Comparison of ENCODE assay signal across 8 cellular contexts in genomic region chr1:222654849-222655248, GRCh38. TPM values are rescaled to one million over a fixed set of nuclear protein-coding genes. Genes with fewer than 3 reads are reported as not detected.
DNase-seq lines count a peak whose midpoint lies in the region; ATAC-seq lines count a peak whose summit lies in the region.

No MANE protein-coding gene starts in this region.

- ATAC-seq in HG03280 (IDR thresholded peaks at IDR 0.05; ENCODE audit: unreplicated experiment), result peak; percentile 98

- in situ Hi-C loops in ACHN (cut with HindIII; ENCODE audit: low pct_ligation_motif_present, low pct_unique_long_range_greater_than_20kb, low sequenced_read_pairs), result no loop called here

- peak; percentile 67 for DNase-seq in activated gamma-delta T cell treated with Interleukin-2 at 50 U/mL for 16 hours
- DNase-seq in activated gamma-delta T cell (lab: John Stamatoyannopoulos, UW), result no peak
- peak; percentile 4 to 26 (median 24) for DNase-seq in activated CD4-positive, CD25-positive, alpha-beta regulatory T cell (lab: John Stamatoyannopoulos, UW)
- DNase-seq in dermis blood vessel endothelial cell, result peak; percentile 17
- peak; percentile 51 for DNase-seq in stimulated activated CD4-positive, alpha-beta T cell treated with anti-CD3 and anti-CD28 coated beads, Interleukin-4, amount 100 ng/mL, for 1 hour
- no peak for DNase-seq in ACHN
- no peak for DNase-seq in COLO668 (lab: John Stamatoyannopoulos, UW; ENCODE audit: unreplicated experiment)

RNA-seq across cellular contexts. Expression of gene MIA3, which starts 37.0 kb away (rescaled TPM):
- total RNA-seq in dermis blood vessel endothelial cell, result 44.4 and 45.4 TPM in 2 replicates

RNA-seq across cellular contexts. Expression of gene AIDA, which starts 57.4 kb away (rescaled TPM):
- 51.4 and 102 TPM in 2 replicates for total RNA-seq in dermis blood vessel endothelial cell

RNA-seq across cellular contexts. Expression of gene BROX, which starts 57.5 kb away (rescaled TPM):
- total RNA-seq in dermis blood vessel endothelial cell, result 46.6 and 63.0 TPM in 2 replicates

Comparison
In these comparisons a context has a peak if more than half of its experiments do, and no peak if none do; other contexts are left out.
1. DNase-seq: peak in activated gamma-delta T cell treated with Interleukin-2 at 50 U/mL for 16 hours (single experiment), activated CD4-positive, CD25-positive, alpha-beta regulatory T cell (4 of 4), dermis blood vessel endothelial cell (single experiment) and stimulated activated CD4-positive, alpha-beta T cell treated with anti-CD3 and anti-CD28 coated beads, Interleukin-4, amount 100 ng/mL, for 1 hour (single experiment); none in activated gamma-delta T cell (single experiment), ACHN (single experiment) and COLO668 (single experiment).